ENCODE assay signal across 2 cellular contexts in the genomic region with DNA sequence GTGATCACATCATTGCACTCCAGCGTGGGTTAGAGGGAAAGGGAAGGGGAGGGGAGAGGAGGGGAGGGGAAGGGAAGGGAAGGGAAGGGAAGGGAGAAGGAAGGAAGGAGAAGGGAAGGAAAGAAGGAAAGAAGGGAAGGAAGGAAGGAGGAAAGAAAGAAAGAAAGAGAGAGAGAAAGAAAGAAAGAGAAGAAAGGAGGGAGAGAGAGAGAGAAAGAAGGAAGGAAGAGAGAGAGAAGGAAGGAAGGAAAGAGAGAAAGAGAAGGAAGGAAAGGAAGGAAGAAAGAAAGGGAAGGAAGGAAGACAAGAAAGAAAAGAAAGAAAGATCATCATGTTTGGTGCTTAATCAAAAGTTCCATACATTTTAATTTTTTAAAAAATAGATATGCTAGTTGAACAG.
A peak's percentile ranks its signal among the peaks of the same experiment; 100 is the strongest.
TF ChIP-seq lines count a peak whose summit lies in the region.

No MANE protein-coding gene starts in this region.

TF ChIP-seq in HEK293, 187 proteins besides CTCF, POLR2A, EP300 and RAD21:
- TF ChIP-seq ZNF211 (tag by site-specific recombination; IDR thresholded peaks at IDR 0.05; ENCODE audit: low read depth) (no peak), ZNF76 (tag by site-specific recombination; IDR thresholded peaks at IDR 0.05; ENCODE audit: borderline replicate concordance, low read depth) (no peak), ZNF366 (tag by site-specific recombination; conservative IDR thresholded peaks at IDR 0.05) (peak; percentile 94)

TF ChIP-seq in K562, 482 proteins besides CTCF, POLR2A, EP300 and RAD21:
- TF ChIP-seq ZNF512 (tag; IDR thresholded peaks at IDR 0.05), result peak; percentile 74
- TF ChIP-seq RBFOX2 (IDR thresholded peaks at IDR 0.05; ENCODE audit: low read depth, low read length), result no peak
